8 cellular contexts compared by ENCODE assay signal in the genomic region with DNA sequence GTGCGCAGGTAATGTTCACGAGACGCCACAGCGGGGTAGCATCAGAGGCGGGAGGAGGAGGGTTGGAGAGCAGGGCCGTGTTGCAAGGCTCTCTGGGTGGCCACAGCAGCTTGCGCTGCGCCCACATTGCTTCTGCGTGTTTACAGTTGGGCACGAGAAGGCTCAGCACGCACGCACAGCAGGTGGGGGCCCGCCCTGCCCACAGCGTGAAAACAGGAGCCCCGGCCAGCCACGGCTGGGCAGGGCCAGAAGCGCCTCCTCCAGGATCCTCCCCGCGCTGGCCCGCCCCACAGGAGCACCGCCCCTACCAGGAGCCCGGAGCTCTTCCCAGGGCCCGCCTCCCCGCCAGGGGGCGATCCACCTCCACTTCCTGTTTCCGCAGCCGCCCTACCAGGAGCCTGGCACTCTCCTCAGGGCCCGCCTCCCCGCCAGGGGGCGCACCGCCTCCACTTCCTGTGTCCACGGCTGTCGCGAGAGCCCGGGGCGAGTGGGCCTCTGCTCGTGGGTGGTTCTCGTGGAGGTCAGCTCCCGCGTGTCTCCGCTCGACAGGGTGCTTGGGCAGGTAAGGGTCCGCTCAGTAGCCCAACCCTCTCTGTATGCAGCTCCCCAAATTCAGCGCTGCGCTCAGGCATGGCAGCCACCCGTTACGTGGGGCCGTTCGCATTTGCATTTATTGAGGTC. TPM values are rescaled to one million over a fixed set of nuclear protein-coding genes. Genes with fewer than 3 reads are reported as not detected.
DNase-seq lines count a peak whose midpoint lies in the region; ATAC-seq and TF ChIP-seq lines count a peak whose summit lies in the region.

FAM50B (plus strand) TSS at position 449 of the 681 bp plus-strand sequence. CDS start 439 bp downstream, outside the sequence.

- H3K4me3 ChIP-seq in A673 (ENCODE audit: low read depth, low read length, poor library complexity, severe bottlenecking) (peak within 1 kb of the TSS; percentile 68), epithelial cell of esophagus (ENCODE audit: low read length) (peak within 1 kb of the TSS; percentile 65), mononuclear cell (ENCODE audit: low read length) (peak within 1 kb of the TSS; percentile 52)

- peak within 1 kb of the TSS; percentile 75 for H3K27ac ChIP-seq in A673 (ENCODE audit: low read depth, low read length, poor library complexity, severe bottlenecking)

- no TSS peak for BruUV-seq in A673 (replicated peaks; lab: Mats Ljungman, UMichigan)

- DNase-seq in A673 (ENCODE audit: low spot score) (peak; percentile 91), NCI-H748 treated with DMSO at 0.1 percent for 48 hours (lab: John Stamatoyannopoulos, UW) (peak; percentile 92), activated T-cell treated with anti-CD3 and anti-CD28 coated beads for 24 hours (ENCODE audit: low read depth) (peak; percentile 84), epithelial cell of esophagus (ENCODE audit: low read depth) (peak; percentile 86)
- DNase-seq in stimulated activated CD8-positive, alpha-beta memory T cell treated with anti-CD3 and anti-CD28 coated beads, Interleukin-2, amount 100 ng/mL, for 48 hours (ENCODE audit: low read depth in 2 of 2): peak; percentile 82 to 87

- H3K9me3 ChIP-seq in A673 (ENCODE audit: low read depth, low read length, poor library complexity, severe bottlenecking): no peaks in the 10 kb centered on the region
- H3K9me3 ChIP-seq in mononuclear cell (ENCODE audit: low read depth, low read length): no peaks in the 10 kb centered on the region

- POLR2A ChIA-PET in A673 (lab: Charles Lee; ENCODE audit: low non-redundant PET): interaction anchor here (0.6 kb wide), 1 partner anchor 172 kb away, joined by 4 read pairs; a partner anchor contains a TSS

- no peaks in the 10 kb centered on the region for H3K27me3 ChIP-seq in A673 (replicated peaks; ENCODE audit: insufficient read depth, low read depth, low read length, poor library complexity)
- no peaks in the 10 kb centered on the region for H3K27me3 ChIP-seq in mononuclear cell (ENCODE audit: insufficient read depth, low read length)

- intact Hi-C loops in A673 (cut with micrococcal nuclease; ENCODE audit: unreplicated experiment): loop anchor here (1.0 to 5.0 kb wide), 3 partner anchors 84 to 129 kb away; partner anchors contain the start of gene PXDC1

- CTCF ChIA-PET in A673 (lab: Charles Lee): interaction anchor here (0.6 to 1.7 kb wide), 26 partner anchors 9 to 1903 kb away, joined by 3 to 26 read pairs (median 4); no protein-coding TSS in a partner anchor

- no peaks in the 10 kb centered on the region for H3K4me1 ChIP-seq in A673 (ENCODE audit: insufficient read depth, low read length, poor library complexity, severe bottlenecking)
- H3K4me1 ChIP-seq in mononuclear cell (ENCODE audit: insufficient read depth, low read length): peaks cover 8% of the 10 kb centered on the region

- peak; percentile 92 for TF ChIP-seq CTCF in A673 (conservative IDR thresholded peaks at IDR 0.05; ENCODE audit: low read depth, low read length)
- TF ChIP-seq CTCF in epithelial cell of esophagus (IDR thresholded peaks at IDR 0.05; ENCODE audit: insufficient read depth, low read depth, low read length, missing control alignments): peak; percentile 78

- peak; percentile 88 for ATAC-seq in GM18909 (IDR thresholded peaks at IDR 0.05; ENCODE audit: poor library complexity, unreplicated experiment)
- ATAC-seq in HG03139 (IDR thresholded peaks at IDR 0.05; ENCODE audit: unreplicated experiment): peak; percentile 92

- H3K36me3 ChIP-seq in A673 (ENCODE audit: insufficient read depth, low read length, poor library complexity, severe bottlenecking): no peaks in the 10 kb centered on the region

RNA-seq across cellular contexts. Expression of gene FAM50B, which starts in this region (rescaled TPM):
- 10.1 and 13.0 TPM in 2 replicates for total RNA-seq in A673 (2021)
- total RNA-seq in mononuclear cell: 0.52 TPM

Comparison
In these comparisons a context has a peak if more than half of its experiments do, and no peak if none do; other contexts are left out.
1. Peak in every context shown above with its lines: DNase-seq, ATAC-seq, H3K4me3 ChIP-seq and H3K27ac ChIP-seq.